1 cellular context compared by ENCODE assay signal in genomic region chr19:12314553-12314952, GRCh38.
TF ChIP-seq lines count a peak whose summit lies in the region.

No MANE protein-coding gene starts in this region.

TF ChIP-seq in HepG2, 621 proteins besides CTCF, POLR2A, EP300 and RAD21 (continued from another document and continues in another):
- TF ChIP-seq TBX2 (CRISPR knock-in tag; IDR thresholded peaks at IDR 0.05; ENCODE audit: borderline replicate concordance): 0 out of 2 replicates have a peak, but pooled peaks have one; percentile 5
- no peak for TF ChIP-seq CSRNP1 (CRISPR knock-in tag; IDR thresholded peaks at IDR 0.05)
- TF ChIP-seq TRIM22 (IDR thresholded peaks at IDR 0.05): no peak
- TF ChIP-seq ZNF850 (CRISPR knock-in tag; conservative IDR thresholded peaks at IDR 0.05): no peak
- TF ChIP-seq GZF1 (CRISPR knock-in tag; IDR thresholded peaks at IDR 0.05): no peak
- TF ChIP-seq MAF1 (CRISPR knock-in tag; IDR thresholded peaks at IDR 0.05; ENCODE audit: borderline replicate concordance): no peak
- peak; percentile 47; the same call in 1 of the 2 replicates for TF ChIP-seq CEBPG (CRISPR knock-in tag; IDR thresholded peaks at IDR 0.05)
- peak; percentile 59; the same call in 1 of the 2 replicates for TF ChIP-seq FOXP4 (CRISPR knock-in tag; IDR thresholded peaks at IDR 0.05)
- no peak for TF ChIP-seq TMF1 (CRISPR knock-in tag; IDR thresholded peaks at IDR 0.05; ENCODE audit: low read depth)
- TF ChIP-seq GLI4 (CRISPR knock-in tag; IDR thresholded peaks at IDR 0.05; ENCODE audit: borderline replicate concordance): no peak
- TF ChIP-seq NR2F2 (IDR thresholded peaks at IDR 0.05; ENCODE audit: borderline replicate concordance, low read depth): 0 out of 2 replicates have a peak, but pooled peaks have one; percentile 49
- TF ChIP-seq MAFF (IDR thresholded peaks at IDR 0.05; ENCODE audit: low read depth, low read length): no peak
- TF ChIP-seq U2AF2 (IDR thresholded peaks at IDR 0.05; ENCODE audit: low read depth, low read length): no peak
- no peak for TF ChIP-seq ZNF678 (CRISPR knock-in tag; IDR thresholded peaks at IDR 0.05)
- TF ChIP-seq ZNF547 (CRISPR knock-in tag; IDR thresholded peaks at IDR 0.05): no peak
- no peak for TF ChIP-seq ISL2 (CRISPR knock-in tag; IDR thresholded peaks at IDR 0.05)
- TF ChIP-seq HOMEZ (CRISPR knock-in tag; IDR thresholded peaks at IDR 0.05; ENCODE audit: low read depth): peak; percentile 15; the same call in 1 of the 2 replicates
- TF ChIP-seq ELF4 (CRISPR knock-in tag; IDR thresholded peaks at IDR 0.05; ENCODE audit: borderline replicate concordance): no peak
- TF ChIP-seq TCF7 (IDR thresholded peaks at IDR 0.05; ENCODE audit: low read depth): peak; percentile 64
- no peak for TF ChIP-seq CREB1 (IDR thresholded peaks at IDR 0.05)
- TF ChIP-seq CREB1 (CRISPR knock-in tag; IDR thresholded peaks at IDR 0.05): peak; percentile 56; the same call in 1 of the 2 replicates
- TF ChIP-seq HNF1A (IDR thresholded peaks at IDR 0.05; ENCODE audit: low read depth): no peak
- no peak for TF ChIP-seq HNF1A (CRISPR knock-in tag; IDR thresholded peaks at IDR 0.05; ENCODE audit: borderline replicate concordance)
- TF ChIP-seq ZBTB20 (CRISPR knock-in tag; IDR thresholded peaks at IDR 0.05; ENCODE audit: borderline replicate concordance, low read depth): no peak
- no peak for TF ChIP-seq ZNF740 (CRISPR knock-in tag; IDR thresholded peaks at IDR 0.05)
- TF ChIP-seq POLR2AphosphoS5 (IDR thresholded peaks at IDR 0.05; ENCODE audit: low read depth, low read length): no peak
- TF ChIP-seq FOXP1 (IDR thresholded peaks at IDR 0.05): no peak
- peak; percentile 20; the same call in 1 of the 2 replicates for TF ChIP-seq FOXP1 (CRISPR knock-in tag; IDR thresholded peaks at IDR 0.05)
- no peak for TF ChIP-seq ZBTB2 (CRISPR knock-in tag; IDR thresholded peaks at IDR 0.05; ENCODE audit: low read depth)
- no peak for TF ChIP-seq ZNF121 (CRISPR knock-in tag; IDR thresholded peaks at IDR 0.05)
- 0 out of 2 replicates have a peak, but pooled peaks have one; percentile 7 for TF ChIP-seq HNF4A (CRISPR knock-in tag; IDR thresholded peaks at IDR 0.05)
- peak; percentile 85; the same call in 2 of the 3 replicates for TF ChIP-seq MXI1 (IDR thresholded peaks at IDR 0.05; ENCODE audit: borderline replicate concordance, low read depth, low read length)
- TF ChIP-seq SOX13 (IDR thresholded peaks at IDR 0.05): no peak
- peak in 1 of 2 experiments; percentile 70; a peak in 2 of 4 replicates for TF ChIP-seq SOX13 (CRISPR knock-in tag; conservative IDR thresholded peaks at IDR 0.05 in 1 of 2, IDR thresholded peaks at IDR 0.05 in 1 of 2)
- TF ChIP-seq TFE3 (CRISPR knock-in tag; IDR thresholded peaks at IDR 0.05): peak; percentile 55; the same call in 1 of the 2 replicates
- 0 out of 2 replicates have a peak, but pooled peaks have one; percentile 36 for TF ChIP-seq ZMYM4 (CRISPR knock-in tag; IDR thresholded peaks at IDR 0.05)
- TF ChIP-seq HOXA3 (CRISPR knock-in tag; IDR thresholded peaks at IDR 0.05): peak; percentile 6; the same call in 1 of the 2 replicates
- TF ChIP-seq NR2F6 (IDR thresholded peaks at IDR 0.05): 0 out of 2 replicates have a peak, but pooled peaks have one; percentile 28
- TF ChIP-seq NR2F6 (CRISPR knock-in tag; IDR thresholded peaks at IDR 0.05): 0 out of 2 replicates have a peak, but pooled peaks have one; percentile 34
- TF ChIP-seq FOXA3 (CRISPR knock-in tag; IDR thresholded peaks at IDR 0.05): peak; percentile 73
- no peak for TF ChIP-seq TARDBP (CRISPR knock-in tag; IDR thresholded peaks at IDR 0.05)
- 0 out of 2 replicates have a peak, but pooled peaks have one; percentile 40 for TF ChIP-seq HDAC2 (CRISPR knock-in tag; IDR thresholded peaks at IDR 0.05)
- 0 out of 2 replicates have a peak, but pooled peaks have one; percentile 19 for TF ChIP-seq PAXIP1 (CRISPR knock-in tag; conservative IDR thresholded peaks at IDR 0.05)
